Comparison of ENCODE assay signal across 8 cellular contexts in the genomic region with DNA sequence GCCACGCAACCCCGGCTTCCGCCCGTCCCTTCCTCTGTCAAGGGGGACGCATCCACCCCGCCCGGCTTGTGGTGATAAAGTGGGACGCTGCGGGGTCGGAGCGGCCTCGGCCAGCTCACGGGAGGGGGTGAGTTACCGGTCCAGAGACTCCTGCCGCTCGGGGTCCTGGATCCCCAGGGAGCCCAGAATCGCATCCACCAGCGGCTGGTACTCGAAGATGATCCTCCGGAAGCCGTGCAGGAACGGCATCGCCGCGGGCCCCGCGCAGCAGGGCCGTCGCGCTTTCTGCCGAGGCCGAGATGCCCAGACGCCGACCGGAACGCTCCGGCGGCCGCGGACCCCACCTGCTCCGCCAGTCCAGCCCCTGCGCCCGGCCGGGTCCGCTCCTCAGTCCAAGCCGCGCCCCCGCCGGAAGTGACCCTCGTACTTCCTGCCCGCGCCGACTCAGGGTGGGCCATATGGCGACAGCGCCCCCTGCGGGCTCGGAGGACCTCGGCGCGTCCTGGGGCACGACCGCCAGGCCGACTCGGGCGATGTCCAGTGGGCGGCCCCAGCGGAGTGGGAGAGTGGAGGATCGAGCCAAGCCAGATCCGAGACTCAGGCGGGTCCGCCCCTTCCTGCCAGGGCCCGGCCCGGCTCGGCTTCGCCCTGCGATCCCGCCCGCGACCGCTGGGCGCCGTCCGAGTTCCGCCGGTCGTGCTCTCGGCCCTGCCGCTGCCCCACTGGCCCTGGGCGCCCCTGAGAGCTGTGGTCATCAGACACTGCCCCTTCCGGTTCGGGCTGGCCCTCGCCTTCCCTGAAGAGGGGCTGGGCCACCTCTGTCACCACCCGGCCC. TPM values are rescaled to one million over a fixed set of nuclear protein-coding genes. Genes with fewer than 3 reads are reported as not detected.
DNase-seq lines count a peak whose midpoint lies in the region; ATAC-seq and TF ChIP-seq lines count a peak whose summit lies in the region.

A gene with protein sequence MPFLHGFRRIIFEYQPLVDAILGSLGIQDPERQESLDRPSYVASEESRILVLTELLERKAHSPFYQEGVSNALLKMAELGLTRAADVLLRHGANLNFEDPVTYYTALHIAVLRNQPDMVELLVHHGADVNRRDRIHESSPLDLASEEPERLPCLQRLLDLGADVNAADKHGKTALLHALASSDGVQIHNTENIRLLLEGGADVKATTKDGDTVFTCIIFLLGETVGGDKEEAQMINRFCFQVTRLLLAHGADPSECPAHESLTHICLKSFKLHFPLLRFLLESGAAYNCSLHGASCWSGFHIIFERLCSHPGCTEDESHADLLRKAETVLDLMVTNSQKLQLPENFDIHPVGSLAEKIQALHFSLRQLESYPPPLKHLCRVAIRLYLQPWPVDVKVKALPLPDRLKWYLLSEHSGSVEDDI (minus strand): TSS at position 401 of the 835 bp plus-strand sequence. CDS start 152 bp downstream, at position 249.

- CTCF ChIA-PET in mammary epithelial cell (lab: Charles Lee; ENCODE audit: low non-redundant PET): interaction anchor here (0.6 kb wide), 1 partner anchor 135 kb away, joined by 3 read pairs; no protein-coding TSS in a partner anchor

- H2AFZ ChIP-seq in mammary epithelial cell (ENCODE audit: low read depth, low read length): peak within 1 kb of the TSS; percentile 97

- TF ChIP-seq CTCF in WERI-Rb-1 (IDR thresholded peaks at IDR 0.05; ENCODE audit: low read depth, low read length) (peak; percentile 97), mammary epithelial cell (conservative IDR thresholded peaks at IDR 0.05 in 1 of 2, IDR thresholded peaks at IDR 0.05 in 1 of 2; ENCODE audit: extremely low read depth in 1 of 2, insufficient read depth in 1 of 2, low read depth in 1 of 2, low read length in 2 of 2) (peak; percentile 78 to 96)

- peak; percentile 91 for DNase-seq in ACHN
- peak; percentile 83 for DNase-seq in NCI-H2196 treated with DMSO at 0.1 percent for 48 hours (lab: John Stamatoyannopoulos, UW; ENCODE audit: unreplicated experiment)
- peak; percentile 99 for DNase-seq in WERI-Rb-1
- DNase-seq in mammary epithelial cell: peak; percentile 95
- DNase-seq in iPS-NIHi7 (ENCODE audit: extremely low spot score): peak; percentile 100
- DNase-seq in smooth muscle cell of the brain vasculature (ENCODE audit: low read depth, low spot score): peak; percentile 92

- in situ Hi-C loops in ACHN (cut with HindIII; ENCODE audit: low pct_ligation_motif_present, low pct_unique_long_range_greater_than_20kb, low sequenced_read_pairs): no loop called here
- in situ Hi-C loops in mammary epithelial cell (cut with MboI; ENCODE audit: low sequenced_read_pairs in 2 of 2): loop anchor here (5.0 kb wide), 1 partner anchor 140 kb away; no protein-coding TSS in a partner anchor

- dilution Hi-C loops in mammary epithelial cell (cut with HindIII; ENCODE audit: low sequenced_read_pairs): no loop called here

- H3K27ac ChIP-seq in WERI-Rb-1: peak within 1 kb of the TSS; percentile 50
- peak within 1 kb of the TSS; percentile 45 for H3K27ac ChIP-seq in mammary epithelial cell (ENCODE audit: insufficient read depth, low read depth, low read length)

- intact Hi-C loops in mammary epithelial cell (cut with micrococcal nuclease): loop anchor here (1.0 to 2.0 kb wide), 4 partner anchors 15 to 148 kb away; a partner anchor contains a TSS

- peaks cover 28% of the 10 kb centered on the region for H3K36me3 ChIP-seq in WERI-Rb-1
- peaks cover 16% of the 10 kb centered on the region for H3K36me3 ChIP-seq in mammary epithelial cell (ENCODE audit: insufficient read depth, low read length)

- H3K4me3 ChIP-seq in WERI-Rb-1 (ENCODE audit: low read depth, low read length) (peak within 1 kb of the TSS; percentile 90), mammary epithelial cell (replicated peaks in 1 of 3; ENCODE audit: insufficient read depth in 1 of 3, low read depth in 2 of 3, low read length in 3 of 3) (peak within 1 kb of the TSS; percentile 72 to 94 (median 80))

- peak within 1 kb of the TSS; percentile 96 for H3K4me2 ChIP-seq in mammary epithelial cell (ENCODE audit: insufficient read depth, low read depth, low read length)

- 3% methylated on average over 34 of the region's 93 CpGs for WGBS in mammary epithelial cell (ENCODE audit: low coverage, missing lambda C conversion rate)

- peaks cover 2% of the 10 kb centered on the region for H4K20me1 ChIP-seq in mammary epithelial cell (ENCODE audit: insufficient read depth, low read length)

- H3K9me3 ChIP-seq in WERI-Rb-1 (ENCODE audit: severe bottlenecking) (no peaks in the 10 kb centered on the region), mammary epithelial cell (replicated peaks; ENCODE audit: insufficient read depth, low read length) (no peaks in the 10 kb centered on the region)

- peak within 1 kb of the TSS; percentile 61 for H3K9ac ChIP-seq in mammary epithelial cell (ENCODE audit: insufficient read depth, low read length)

- no peaks in the 10 kb centered on the region for H3K27me3 ChIP-seq in WERI-Rb-1 (ENCODE audit: insufficient read depth, low read depth, severe bottlenecking)
- no peaks in the 10 kb centered on the region for H3K27me3 ChIP-seq in mammary epithelial cell (ENCODE audit: insufficient read depth, low read length)

- peak; percentile 72 for ATAC-seq in GM18858 (IDR thresholded peaks at IDR 0.05; ENCODE audit: unreplicated experiment)
- peak; percentile 93 for ATAC-seq in HG03097 (IDR thresholded peaks at IDR 0.05; ENCODE audit: low FRiP score, unreplicated experiment)

- peaks cover 19% of the 10 kb centered on the region for H3K4me1 ChIP-seq in mammary epithelial cell (ENCODE audit: insufficient read depth, low read length)

- BruUV-seq in mammary epithelial cell (replicated peaks; lab: Mats Ljungman, UMichigan): no TSS peak

- peaks cover 48% of the 10 kb centered on the region for H3K79me2 ChIP-seq in mammary epithelial cell (ENCODE audit: insufficient read depth, low read length)

RNA-seq across cellular contexts. Expression of the gene that starts here (rescaled TPM):
- 10 to 100 TPM; 21.4 to 28.2 TPM for total RNA-seq in mammary epithelial cell
- polyA plus RNA-seq in mammary epithelial cell: 25.2 TPM
- polyA minus RNA-seq in mammary epithelial cell: 8.7 TPM

Comparison
In these comparisons a context has a peak if more than half of its experiments do, and no peak if none do; other contexts are left out.
1. Peak in every context shown above with its lines: DNase-seq, ATAC-seq, H3K4me3 ChIP-seq and H3K27ac ChIP-seq.